ENCODE assay signal across 1 cellular context in genomic region chr7:104973909-104974415, GRCh38.
A peak's percentile ranks its signal among the peaks of the same experiment; 100 is the strongest.
TF ChIP-seq lines count a peak whose summit lies in the region.

No MANE protein-coding gene starts in this region.

TF ChIP-seq in GM12878, 131 proteins besides CTCF, POLR2A, EP300 and RAD21:
- TF ChIP-seq RBBP5 (conservative IDR thresholded peaks at IDR 0.05) (no peak), TCF7 (IDR thresholded peaks at IDR 0.05; ENCODE audit: borderline replicate concordance) (no peak), RUNX3 (IDR thresholded peaks at IDR 0.05; ENCODE audit: low read length) (peak; percentile 24; the same call in 1 of the 2 replicates), JUNB (IDR thresholded peaks at IDR 0.05) (no peak), POLR2AphosphoS5 (IDR thresholded peaks at IDR 0.05; ENCODE audit: low read length) (no peak), USF1 (IDR thresholded peaks at IDR 0.05; ENCODE audit: borderline replicate concordance, extremely low read length, insufficient read depth, low read depth, low read length) (peak; percentile 30), NRF1 (conservative IDR thresholded peaks at IDR 0.05; ENCODE audit: low read depth, low read length) (no peak)
